ENCODE assay signal across 13 cellular contexts in the genomic region with DNA sequence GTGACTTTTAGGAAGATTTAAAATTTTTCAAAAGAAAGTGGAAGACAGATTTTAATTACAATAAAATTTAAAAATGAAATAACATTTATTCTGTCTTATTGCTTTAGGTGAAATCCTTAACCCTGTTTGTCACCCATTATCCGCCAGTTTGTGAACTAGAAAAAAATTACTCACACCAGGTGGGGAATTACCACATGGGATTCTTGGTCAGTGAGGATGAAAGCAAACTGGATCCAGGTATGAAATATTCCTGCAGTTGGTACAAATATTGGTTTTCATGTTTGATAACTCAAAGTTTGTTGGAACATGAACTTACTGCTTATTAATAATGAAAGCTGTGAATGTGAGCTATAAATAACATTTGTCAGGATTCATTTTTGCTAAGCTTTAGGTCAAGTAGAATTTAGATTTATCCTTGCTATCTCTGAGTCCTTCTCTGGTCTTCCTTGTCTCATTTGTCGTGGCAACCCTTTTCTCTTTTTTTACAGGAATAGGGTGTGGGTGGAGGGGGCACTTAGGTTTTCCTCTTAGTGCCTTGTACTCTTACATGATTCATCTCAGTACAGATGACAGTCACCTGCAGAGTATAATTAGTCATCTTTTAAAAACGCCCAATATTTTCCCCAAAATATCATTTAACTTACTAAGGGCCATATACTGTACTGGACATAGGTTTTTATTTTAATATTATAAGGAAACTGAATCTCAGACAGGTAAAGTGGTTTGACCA.
DNase-seq lines count a peak whose midpoint lies in the region; ATAC-seq lines count a peak whose summit lies in the region.
"Had no signal": no experiment of that assay in that cellular context is flagged by ENCODE, and none has a peak within 500 bp of the region (broad histone marks: within the 10 kb centered on the region; RNA-seq: fewer than 3 reads in every experiment).

No MANE protein-coding gene starts in this region.

- no peak for DNase-seq in activated T-cell treated with anti-CD3 and anti-CD28 coated beads, Interleukin-2, amount 50 U/mL, for 24 hours
- DNase-seq in activated T-cell treated with anti-CD3 and anti-CD28 coated beads for 4 hours, result no peak
- peak; percentile 16 for DNase-seq in kidney tubule cell (ENCODE audit: low spot score)
- no peak for DNase-seq in Right ventricle myocardium inferior (ENCODE audit: missing footprints)
- no peak for DNase-seq in effector CD8-positive, alpha-beta T cell (lab: John Stamatoyannopoulos, UW)
- no peak for DNase-seq in DMS114 treated with DMSO at 0.1 percent for 48 hours (lab: John Stamatoyannopoulos, UW; ENCODE audit: unreplicated experiment)
- DNase-seq: amniotic stem cell, DMS79 treated with DMSO at 0.1 percent for 48 hours, NCI-H1105 treated with DMSO at 0.1 percent for 48 hours had no signal

- peak overlapping the region; percentile 93 for H3K27ac Mint-ChIP-seq in activated T-cell treated with anti-CD3 and anti-CD28 coated beads, Interleukin-2, amount 50 U/mL, for 24 hours
- H3K27ac Mint-ChIP-seq: dendritic cell treated with granulocyte-macrophage colony-stimulating factor and Interleukin-4, amounts not matched to agents 40 ng/mL and 50 ng/mL, for 4 days had no signal

- H3K9me3 Mint-ChIP-seq in activated T-cell treated with anti-CD3 and anti-CD28 coated beads, Interleukin-2, amount 50 U/mL, for 24 hours, result peaks cover 3% of the 10 kb centered on the region
- H3K9me3 Mint-ChIP-seq: dendritic cell treated with granulocyte-macrophage colony-stimulating factor and Interleukin-4, amounts not matched to agents 40 ng/mL and 50 ng/mL, for 4 days had no signal

- ATAC-seq in GM21526 (IDR thresholded peaks at IDR 0.05; ENCODE audit: low FRiP score, unreplicated experiment) (peak; percentile 50), HG03354 (IDR thresholded peaks at IDR 0.05; ENCODE audit: poor library complexity, severe bottlenecking, unreplicated experiment) (peak; percentile 66), Right ventricle myocardium inferior (no peak)
- ATAC-seq: HCT116 had no signal

- peaks cover 66% of the 10 kb centered on the region for H3K4me1 Mint-ChIP-seq in activated T-cell treated with anti-CD3 and anti-CD28 coated beads, Interleukin-2, amount 50 U/mL, for 24 hours (ENCODE audit: low read depth)

- H3K4me3 Mint-ChIP-seq in activated T-cell treated with anti-CD3 and anti-CD28 coated beads, Interleukin-2, amount 50 U/mL, for 24 hours, result peak overlapping the region; percentile 35
- H3K4me3 Mint-ChIP-seq: dendritic cell treated with granulocyte-macrophage colony-stimulating factor and Interleukin-4, amounts not matched to agents 40 ng/mL and 50 ng/mL, for 4 days had no signal

- no peaks in the 10 kb centered on the region for H3K27me3 Mint-ChIP-seq in activated T-cell treated with anti-CD3 and anti-CD28 coated beads, Interleukin-2, amount 50 U/mL, for 24 hours
- H3K27me3 Mint-ChIP-seq: dendritic cell treated with granulocyte-macrophage colony-stimulating factor and Interleukin-4, amounts not matched to agents 40 ng/mL and 50 ng/mL, for 4 days had no signal

- H3K36me3 Mint-ChIP-seq in activated T-cell treated with anti-CD3 and anti-CD28 coated beads, Interleukin-2, amount 50 U/mL, for 24 hours (ENCODE audit: low read depth), result peaks cover 79% of the 10 kb centered on the region

- intact Hi-C loops in Right ventricle myocardium inferior (cut with DNase I), result no loop called here
